16 cellular contexts compared by ENCODE assay signal in the genomic region with DNA sequence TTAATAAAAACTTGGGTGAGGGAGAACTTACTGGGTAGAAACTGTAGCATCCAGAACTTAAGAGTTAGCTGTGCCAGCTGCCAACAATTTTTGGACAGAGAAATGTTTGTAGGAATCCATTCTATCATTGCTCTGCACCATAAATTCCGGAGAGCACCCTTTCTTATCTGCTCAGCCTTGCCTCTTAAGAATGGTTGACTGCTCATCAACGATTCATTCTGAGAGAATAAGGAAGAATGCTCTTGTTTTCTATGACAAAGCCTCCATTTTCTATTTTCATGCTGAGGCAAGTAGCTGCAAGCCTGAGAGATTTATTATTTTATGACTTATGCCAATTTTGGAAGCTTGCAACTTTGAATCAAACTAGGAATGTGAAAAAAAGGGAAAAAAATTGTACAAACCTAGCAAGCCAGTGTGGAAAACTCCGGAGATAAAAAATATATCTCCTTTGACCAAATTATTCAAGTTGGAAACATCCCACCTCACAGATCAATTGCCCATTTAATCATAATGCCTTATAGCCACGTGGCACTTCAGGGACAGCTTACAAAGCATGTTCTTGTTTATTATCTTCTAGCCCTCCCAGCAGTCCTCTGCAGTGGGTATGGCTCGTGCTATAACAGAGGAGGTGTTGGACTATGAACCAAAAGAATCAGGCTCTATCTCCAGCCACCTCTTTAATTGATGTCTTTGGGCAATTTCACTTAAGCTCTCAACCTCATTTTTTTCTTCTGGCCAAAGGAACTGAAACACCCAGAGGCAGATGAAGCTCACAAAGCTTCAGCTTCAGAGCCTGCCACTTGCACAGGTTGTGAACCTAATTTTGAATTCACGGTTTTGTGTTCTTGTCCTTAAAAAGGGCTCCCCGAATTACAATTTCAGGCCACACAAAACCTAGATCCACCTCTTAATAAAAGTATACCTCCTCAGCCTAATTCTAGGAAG. TPM values are rescaled to one million over a fixed set of nuclear protein-coding genes. Genes with fewer than 3 reads are reported as not detected.
DNase-seq lines count a peak whose midpoint lies in the region; ATAC-seq, FAIRE-seq and TF ChIP-seq lines count a peak whose summit lies in the region.
"Had no signal": no experiment of that assay in that cellular context is flagged by ENCODE, and none has a peak within 500 bp of the region (broad histone marks: within the 10 kb centered on the region; RNA-seq: fewer than 3 reads in every experiment).

No MANE protein-coding gene starts in this region.

- H3K9me3 Mint-ChIP-seq in GM23338, result peaks cover 15% of the 10 kb centered on the region; the same call in 2 of the 3 replicates
- peaks cover 6% of the 10 kb centered on the region for H3K9me3 Mint-ChIP-seq in glutamatergic neuron (ENCODE audit: unreplicated experiment)

- no peaks in the 10 kb centered on the region for H3K79me2 ChIP-seq in GM23338 (replicated peaks; ENCODE audit: insufficient read depth)

- TF ChIP-seq CTCF in GM23338 (conservative IDR thresholded peaks at IDR 0.05; ENCODE audit: low read depth in 2 of 2) (no peak), RWPE2 (IDR thresholded peaks at IDR 0.05; ENCODE audit: poor library complexity, severe bottlenecking) (no peak), coronary artery (IDR thresholded peaks at IDR 0.05) (no peak), glutamatergic neuron (IDR thresholded peaks at IDR 0.05; ENCODE audit: partially characterized antibody, unreplicated experiment) (no peak)

- H3K36me3 ChIP-seq in GM23338 (ENCODE audit: insufficient read depth) (no peaks in the 10 kb centered on the region), RWPE2 (ENCODE audit: low read depth) (no peaks in the 10 kb centered on the region), esophagus (ENCODE audit: control insufficient read depth in 2 of 2, insufficient read depth in 2 of 2, low read length in 1 of 2) (no peaks in the 10 kb centered on the region)

- H3K4me3 ChIP-seq in GM23338 (no peak overlapping the region), RWPE2 (ENCODE audit: severe bottlenecking) (no peak overlapping the region), esophagus (ENCODE audit: low read depth in 1 of 2, low read length in 2 of 2) (no peak overlapping the region), coronary artery (no peak overlapping the region)

- H3K27ac ChIP-seq in GM23338 (ENCODE audit: low read depth) (no peak overlapping the region), RWPE2 (ENCODE audit: poor library complexity, severe bottlenecking) (peak overlapping the region; percentile 45), esophagus (ENCODE audit: low read depth in 2 of 2, low read length in 1 of 2) (peak overlapping the region; percentile 42 to 77), coronary artery (no peak overlapping the region)

- H3K27me3 Mint-ChIP-seq in GM23338 (ENCODE audit: insufficient read depth, low read depth, poor library complexity), result peaks cover 5% of the 10 kb centered on the region
- H3K27me3 Mint-ChIP-seq in glutamatergic neuron (ENCODE audit: unreplicated experiment), result no peaks in the 10 kb centered on the region

- no peaks in the 10 kb centered on the region for H4K20me1 ChIP-seq in GM23338 (replicated peaks; ENCODE audit: insufficient read depth)

- H3K9me2 ChIP-seq in GM23338 (ENCODE audit: insufficient read depth), result no peaks in the 10 kb centered on the region

- H3K9me3 ChIP-seq in RWPE2 (ENCODE audit: severe bottlenecking) (no peaks in the 10 kb centered on the region), esophagus (ENCODE audit: control insufficient read depth in 2 of 2, insufficient read depth in 1 of 2, low read depth in 1 of 2, low read length in 1 of 2) (no peaks in the 10 kb centered on the region)

- H2AFZ ChIP-seq in GM23338, result peak overlapping the region; percentile 69; the same call in 1 of the 2 replicates

- FAIRE-seq in GM19239 (lab: Jason Lieb, UNC), result no peak
- FAIRE-seq: GM18507, H54 had no signal

- H3K4me3 Mint-ChIP-seq in GM23338 (no peak overlapping the region), glutamatergic neuron (ENCODE audit: unreplicated experiment) (no peak overlapping the region)
- H3K4me3 Mint-ChIP-seq: CD8-positive, alpha-beta memory T cell had no signal

- H3K27ac Mint-ChIP-seq in GM23338, result no peak overlapping the region
- no peak overlapping the region for H3K27ac Mint-ChIP-seq in glutamatergic neuron (ENCODE audit: unreplicated experiment)
- H3K27ac Mint-ChIP-seq: CD8-positive, alpha-beta memory T cell had no signal

- ATAC-seq in GM23338 (no peak), RWPE2 (ENCODE audit: low read depth) (peak; percentile 81), GM18907 (IDR thresholded peaks at IDR 0.05; ENCODE audit: unreplicated experiment) (no peak)

- DNase-seq in GM23338 (ENCODE audit: low spot score), result no peak
- no peak for DNase-seq in RWPE2 (ENCODE audit: low spot score)
- peak; percentile 22 for DNase-seq in superior temporal gyrus (ENCODE audit: extremely low spot score)
- DNase-seq in coronary artery (ENCODE audit: low spot score), result no peak
- DNase-seq in glutamatergic neuron, result no peak
- no peak for DNase-seq in GM19239 (ENCODE audit: insufficient read length, low spot score)
- DNase-seq: CD8-positive, alpha-beta memory T cell; EL; NCI-H1930; NCI-H510A treated with DMSO at 0.1 percent for 48 hours; OCI-M1; RPMI8226 had no signal

- 41 to 45% methylated on average over 7 of the region's 7 CpGs for WGBS in esophagus, 2 donors

- H3K36me3 Mint-ChIP-seq in GM23338 (ENCODE audit: low read depth) (peaks cover 10% of the 10 kb centered on the region), glutamatergic neuron (ENCODE audit: unreplicated experiment) (peaks cover 5% of the 10 kb centered on the region)

- H3K4me1 ChIP-seq in GM23338 (ENCODE audit: insufficient read depth) (no peaks in the 10 kb centered on the region), RWPE2 (ENCODE audit: insufficient read depth, poor library complexity, severe bottlenecking) (peaks cover 13% of the 10 kb centered on the region), esophagus (ENCODE audit: control insufficient read depth in 2 of 2, insufficient read depth in 2 of 2, low read length in 1 of 2) (peaks cover 3 to 13% of the 10 kb centered on the region in 2 donors)

- H3K27me3 ChIP-seq in GM23338 (ENCODE audit: insufficient read depth), result no peaks in the 10 kb centered on the region
- no peaks in the 10 kb centered on the region for H3K27me3 ChIP-seq in RWPE2 (ENCODE audit: insufficient read depth, poor library complexity, severe bottlenecking)
- no peaks in the 10 kb centered on the region for H3K27me3 ChIP-seq in esophagus (ENCODE audit: control insufficient read depth in 1 of 2, insufficient read depth in 2 of 2, low read length in 2 of 2)

- H3F3A ChIP-seq in GM23338 (replicated peaks; ENCODE audit: low read depth), result no peaks in the 10 kb centered on the region

- H3K4me1 Mint-ChIP-seq in GM23338 (no peaks in the 10 kb centered on the region), glutamatergic neuron (ENCODE audit: low read depth, unreplicated experiment) (no peaks in the 10 kb centered on the region)
- H3K4me1 Mint-ChIP-seq: CD8-positive, alpha-beta memory T cell had no signal

- H3K4me2 ChIP-seq in GM23338, result no peak overlapping the region

RNA-seq across cellular contexts. Expression of a gene that starts 40.9 kb away (rescaled TPM):
- 121 and 140 TPM in 2 replicates for total RNA-seq in GM23338 (2014; rRNA removed; shearing (Covaris generic))
- polyA plus RNA-seq in GM23338 (2016; fragmentation: Nextera tagmentation; extraction: Ambion mirVana) (25.7 and 30.2 TPM in 2 replicates), esophagus (10 to 100 TPM; 27.9 to 41.7 TPM)
- total RNA-seq in glutamatergic neuron (ENCODE audit: unreplicated experiment), result 39.0 TPM

Comparison
In these comparisons a context has a peak if more than half of its experiments do, and no peak if none do; other contexts are left out.
1. H3K27ac ChIP-seq: peak in RWPE2 (single experiment) and esophagus (2 of 2); none in GM23338 (single experiment) and coronary artery (0 of 2).